In the genomic region with DNA sequence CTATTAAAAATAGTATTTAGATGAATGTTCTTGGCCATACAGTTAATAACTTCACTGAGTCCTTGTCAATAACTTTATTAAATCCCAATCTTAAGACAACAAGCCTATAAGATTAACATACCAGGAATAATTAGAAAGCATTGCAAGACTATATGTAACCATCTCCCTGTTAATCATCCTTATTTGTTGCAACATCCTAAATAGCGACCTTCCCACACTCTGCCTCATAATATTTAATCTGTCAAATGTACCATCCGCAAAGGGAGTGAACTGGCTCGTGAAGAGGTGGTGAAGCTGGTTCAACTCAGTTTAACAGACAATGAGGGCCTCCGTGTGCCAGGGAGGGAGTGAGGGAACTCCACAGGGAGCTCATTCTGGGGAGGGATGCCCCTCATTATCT, we compare ENCODE assay signal across 20 cellular contexts. TPM values are rescaled to one million over a fixed set of nuclear protein-coding genes. Genes with fewer than 3 reads are reported as not detected.
DNase-seq lines count a peak whose midpoint lies in the region; ATAC-seq, FAIRE-seq and TF ChIP-seq lines count a peak whose summit lies in the region.
"Had no signal": no experiment of that assay in that cellular context is flagged by ENCODE, and none has a peak within 500 bp of the region (broad histone marks: within the 10 kb centered on the region; RNA-seq: fewer than 3 reads in every experiment).

No MANE protein-coding gene starts in this region.

- H3K9me2 ChIP-seq in GM23248 (ENCODE audit: insufficient read depth): no peaks in the 10 kb centered on the region

- no peaks in the 10 kb centered on the region for H3K9me3 Mint-ChIP-seq in activated CD8-positive, alpha-beta T cell treated with anti-CD3 and anti-CD28 coated beads for 36 hours
- H3K9me3 Mint-ChIP-seq: CD8-positive, alpha-beta memory T cell had no signal

- no peak for TF ChIP-seq EP300 in tibial nerve (IDR thresholded peaks at IDR 0.05)

- no peak for TF ChIP-seq POLR2A in tibial nerve (IDR thresholded peaks at IDR 0.05)

- TF ChIP-seq CTCF in bronchial epithelial cell (IDR thresholded peaks at IDR 0.05; ENCODE audit: insufficient read depth, low read length, severe bottlenecking): no peak
- no peak for TF ChIP-seq CTCF in fibroblast of villous mesenchyme (IDR thresholded peaks at IDR 0.05; ENCODE audit: insufficient read depth, low read depth, low read length)
- no peak for TF ChIP-seq CTCF in parathyroid adenoma (IDR thresholded peaks at IDR 0.05)
- TF ChIP-seq CTCF in tibial nerve (IDR thresholded peaks at IDR 0.05): no peak
- TF ChIP-seq CTCF in activated CD8-positive, alpha-beta T cell treated with anti-CD3 and anti-CD28 coated beads for 36 hours (IDR thresholded peaks at IDR 0.05): no peak

- no peak overlapping the region for H3K4me3 Mint-ChIP-seq in activated CD8-positive, alpha-beta T cell treated with anti-CD3 and anti-CD28 coated beads for 36 hours
- H3K4me3 Mint-ChIP-seq: CD8-positive, alpha-beta memory T cell had no signal

- no peaks in the 10 kb centered on the region for H4K20me1 ChIP-seq in GM23248 (ENCODE audit: insufficient read depth)
- H4K20me1 ChIP-seq: BLaER1 had no signal

- POLR2A ChIA-PET in activated CD8-positive, alpha-beta T cell treated with anti-CD3 and anti-CD28 coated beads for 36 hours (lab: Charles Lee): no interaction called here

- DNase-seq in GM23248 (peak; percentile 58), bronchial epithelial cell (ENCODE audit: low read depth) (peak; percentile 35), fibroblast of villous mesenchyme (ENCODE audit: low read depth) (peak; percentile 76), mesenteric fat pad (ENCODE audit: low spot score) (no peak), tibial nerve (ENCODE audit: low spot score in 2 of 2) (no peak)
- DNase-seq in activated CD4-positive, alpha-beta T cell treated with anti-CD3 and anti-CD28 coated beads for 48 hours: no peak
- no peak for DNase-seq in activated CD8-positive, alpha-beta T cell treated with anti-CD3 and anti-CD28 coated beads for 36 hours
- DNase-seq: 8988T; AML-193; Caco-2; CD8-positive, alpha-beta memory T cell; DND-41; GDM1 had no signal

- H3K36me3 ChIP-seq in GM23248 (ENCODE audit: low read depth) (no peaks in the 10 kb centered on the region), bronchial epithelial cell (ENCODE audit: control insufficient read depth, insufficient read depth, low read length) (no peaks in the 10 kb centered on the region), parathyroid adenoma (ENCODE audit: control insufficient read depth, insufficient read depth, low read length) (no peaks in the 10 kb centered on the region), tibial nerve (no peaks in the 10 kb centered on the region)
- H3K36me3 ChIP-seq: BLaER1 had no signal

- peaks cover 22% of the 10 kb centered on the region for H3K27me3 Mint-ChIP-seq in activated CD8-positive, alpha-beta T cell treated with anti-CD3 and anti-CD28 coated beads for 36 hours

- H3K4me1 ChIP-seq in GM23248 (ENCODE audit: insufficient read depth) (peaks cover 33% of the 10 kb centered on the region), parathyroid adenoma (peaks cover 19% of the 10 kb centered on the region), tibial nerve (peaks cover 0 to 18% (median 2%) of the 10 kb centered on the region in 4 donors)
- H3K4me1 ChIP-seq: BLaER1 had no signal

- 25 to 26% methylated on average over 4 of the region's 4 CpGs for WGBS in GM23248 (ENCODE audit: low coverage in 1 of 2, low lambda C conversion rate in 2 of 2, missing lambda C conversion rate in 2 of 2), 2 experiments
- WGBS in tibial nerve, 2 donors: 41 to 48% methylated on average over 4 of the region's 4 CpGs

- H3K4me2 ChIP-seq in GM23248 (ENCODE audit: unreplicated experiment) (no peak overlapping the region), parathyroid adenoma (ENCODE audit: low read length) (no peak overlapping the region)
- H3K4me2 ChIP-seq: BLaER1 had no signal

- H3K27ac ChIP-seq in GM23248 (no peak overlapping the region), parathyroid adenoma (peak overlapping the region; percentile 54), tibial nerve (no peak overlapping the region)
- H3K27ac ChIP-seq: BLaER1 had no signal

- H3K27me3 ChIP-seq in GM23248 (replicated peaks; ENCODE audit: insufficient read depth) (no peaks in the 10 kb centered on the region), bronchial epithelial cell (ENCODE audit: control insufficient read depth, insufficient read depth, low read length) (peaks cover 1% of the 10 kb centered on the region), parathyroid adenoma (ENCODE audit: control insufficient read depth, insufficient read depth, low read length) (no peaks in the 10 kb centered on the region), tibial nerve (no peaks in the 10 kb centered on the region)
- H3K27me3 ChIP-seq: BLaER1 had no signal

- no peak overlapping the region for H3K4me3 ChIP-seq in GM23248
- no peak overlapping the region for H3K4me3 ChIP-seq in bronchial epithelial cell (ENCODE audit: low read depth, low read length)
- H3K4me3 ChIP-seq in fibroblast of villous mesenchyme (ENCODE audit: low read depth, low read length): no peak overlapping the region
- no peak overlapping the region for H3K4me3 ChIP-seq in parathyroid adenoma (ENCODE audit: low read depth, low read length)
- no peak overlapping the region for H3K4me3 ChIP-seq in tibial nerve
- H3K4me3 ChIP-seq: BLaER1 had no signal

- in situ Hi-C loops in GM23248 (cut with MboI): no loop called here

- no peak overlapping the region for H3K27ac Mint-ChIP-seq in activated CD8-positive, alpha-beta T cell treated with anti-CD3 and anti-CD28 coated beads for 36 hours
- H3K27ac Mint-ChIP-seq: CD8-positive, alpha-beta memory T cell had no signal

- intact Hi-C loops in activated CD8-positive, alpha-beta T cell treated with anti-CD3 and anti-CD28 coated beads for 36 hours (cut with micrococcal nuclease): no loop called here

- H3K4me1 Mint-ChIP-seq in activated CD8-positive, alpha-beta T cell treated with anti-CD3 and anti-CD28 coated beads for 36 hours (ENCODE audit: low read depth): no peaks in the 10 kb centered on the region
- H3K4me1 Mint-ChIP-seq: CD8-positive, alpha-beta memory T cell had no signal

- no peak overlapping the region for H3K9ac ChIP-seq in GM23248
- H3K9ac ChIP-seq in parathyroid adenoma: no peak overlapping the region
- H3K9ac ChIP-seq: BLaER1 had no signal

- FAIRE-seq in bronchial epithelial cell (lab: Jason Lieb, UNC): no peak
- FAIRE-seq: GM12892, GM19239, H54 had no signal

- H3K36me3 Mint-ChIP-seq in activated CD8-positive, alpha-beta T cell treated with anti-CD3 and anti-CD28 coated beads for 36 hours (ENCODE audit: low read depth): no peaks in the 10 kb centered on the region
- H3K36me3 Mint-ChIP-seq: CD8-positive, alpha-beta memory T cell had no signal

- CTCF ChIA-PET in activated CD8-positive, alpha-beta T cell treated with anti-CD3 and anti-CD28 coated beads for 36 hours (lab: Charles Lee): no interaction called here

- peaks cover 24% of the 10 kb centered on the region for H3F3A ChIP-seq in GM23248 (ENCODE audit: insufficient read depth)

- H3K9me3 ChIP-seq in GM23248 (ENCODE audit: low read depth): no peaks in the 10 kb centered on the region
- no peaks in the 10 kb centered on the region for H3K9me3 ChIP-seq in parathyroid adenoma (ENCODE audit: control insufficient read depth, low read length)
- H3K9me3 ChIP-seq in tibial nerve: no peaks in the 10 kb centered on the region
- H3K9me3 ChIP-seq: BLaER1, Caco-2 had no signal

- no peak for ATAC-seq in activated CD8-positive, alpha-beta T cell treated with anti-CD3 and anti-CD28 coated beads for 36 hours
- ATAC-seq: HCT116 had no signal

- no peaks in the 10 kb centered on the region for H3K79me2 ChIP-seq in GM23248 (ENCODE audit: insufficient read depth)
- H3K79me2 ChIP-seq in parathyroid adenoma: peaks cover 31% of the 10 kb centered on the region

- H2AFZ ChIP-seq in GM23248: no peak overlapping the region
- H2AFZ ChIP-seq in parathyroid adenoma: no peak overlapping the region

RNA-seq across cellular contexts. Expression of a gene that starts 33.9 kb away (rescaled TPM):
- 0.22 and 0.25 TPM in 2 replicates for total RNA-seq in GM23248 (2014; rRNA removed; shearing (Covaris generic))
- polyA plus RNA-seq in GM23248 (2016; fragmentation: Nextera tagmentation; extraction: Ambion mirVana): 0.04 TPM in 1 of 2 replicates, not detected in the other
- total RNA-seq in bronchial epithelial cell (not detected in 2 replicates), fibroblast of villous mesenchyme (under 0.01 TPM in 2 replicates), mesenteric fat pad (4.4 TPM), tibial nerve (1 to 10 TPM; 5.1 to 7.3 (median 6.9) TPM)
- total RNA-seq in activated CD8-positive, alpha-beta T cell treated with anti-CD3 and anti-CD28 coated beads for 36 hours: under 1 TPM; 0.22 to 0.27 TPM
- total RNA-seq: HT-29 had no signal
- polyA plus RNA-seq: CD8-positive, alpha-beta memory T cell had no signal

Comparison
In these comparisons a context has a peak if more than half of its experiments do, and no peak if none do; other contexts are left out.
1. DNase-seq: peak in GM23248 (single experiment), bronchial epithelial cell (single experiment) and fibroblast of villous mesenchyme (single experiment); none in mesenteric fat pad (single experiment), tibial nerve (0 of 2), activated CD4-positive, alpha-beta T cell treated with anti-CD3 and anti-CD28 coated beads for 48 hours (single experiment) and activated CD8-positive, alpha-beta T cell treated with anti-CD3 and anti-CD28 coated beads for 36 hours (single experiment).